ENCODE assay signal across 1 cellular context in the genomic region with DNA sequence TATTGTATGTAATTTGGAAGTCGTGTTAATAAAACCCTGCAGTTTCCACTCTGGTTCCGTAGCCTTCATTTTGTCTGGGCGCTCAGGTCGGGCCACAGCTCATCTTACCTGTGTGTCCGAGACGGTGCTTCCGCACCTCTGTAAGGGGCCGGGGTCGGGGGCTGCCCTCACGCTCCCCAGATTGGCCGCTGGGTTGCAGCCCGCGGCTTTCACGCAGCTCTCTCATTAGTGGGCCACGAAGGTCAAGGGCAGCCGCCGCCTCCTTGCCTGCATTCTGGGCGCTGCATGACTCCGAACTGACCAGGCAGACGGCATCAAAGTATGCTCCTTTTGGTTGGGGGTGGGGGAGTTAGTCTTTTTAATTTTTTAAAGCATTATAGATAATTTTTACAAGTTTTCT.
A peak's percentile ranks its signal among the peaks of the same experiment; 100 is the strongest.
TF ChIP-seq lines count a peak whose summit lies in the region.

No MANE protein-coding gene starts in this region.

TF ChIP-seq in HepG2, 621 proteins besides CTCF, POLR2A, EP300 and RAD21:
- TF ChIP-seq, protein P1, sequence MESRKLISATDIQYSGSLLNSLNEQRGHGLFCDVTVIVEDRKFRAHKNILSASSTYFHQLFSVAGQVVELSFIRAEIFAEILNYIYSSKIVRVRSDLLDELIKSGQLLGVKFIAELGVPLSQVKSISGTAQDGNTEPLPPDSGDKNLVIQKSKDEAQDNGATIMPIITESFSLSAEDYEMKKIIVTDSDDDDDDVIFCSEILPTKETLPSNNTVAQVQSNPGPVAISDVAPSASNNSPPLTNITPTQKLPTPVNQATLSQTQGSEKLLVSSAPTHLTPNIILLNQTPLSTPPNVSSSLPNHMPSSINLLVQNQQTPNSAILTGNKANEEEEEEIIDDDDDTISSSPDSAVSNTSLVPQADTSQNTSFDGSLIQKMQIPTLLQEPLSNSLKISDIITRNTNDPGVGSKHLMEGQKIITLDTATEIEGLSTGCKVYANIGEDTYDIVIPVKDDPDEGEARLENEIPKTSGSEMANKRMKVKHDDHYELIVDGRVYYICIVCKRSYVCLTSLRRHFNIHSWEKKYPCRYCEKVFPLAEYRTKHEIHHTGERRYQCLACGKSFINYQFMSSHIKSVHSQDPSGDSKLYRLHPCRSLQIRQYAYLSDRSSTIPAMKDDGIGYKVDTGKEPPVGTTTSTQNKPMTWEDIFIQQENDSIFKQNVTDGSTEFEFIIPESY (CRISPR knock-in tag; IDR thresholded peaks at IDR 0.05): peak; percentile 63; the same call in 1 of the 2 replicates
- TF ChIP-seq GABPB1 (CRISPR knock-in tag; IDR thresholded peaks at IDR 0.05): no peak
TF ChIP-seq in HepG2: peak in this region for 1.
